In genomic region chr11:98155696-98156095, GRCh38 we compare ENCODE assay signal across 22 cellular contexts.
"Had no signal": no experiment of that assay in that cellular context is flagged by ENCODE, and none has a peak within 500 bp of the region (broad histone marks: within the 10 kb centered on the region; RNA-seq: fewer than 3 reads in every experiment).

No MANE protein-coding gene starts in this region.

- ATAC-seq: activated CD8-positive, alpha-beta T cell treated with anti-CD3 and anti-CD28 coated beads, Interleukin-2, amount 10 ng/mL, durations not matched to agents 7 days and 5 days; activated naive CD4-positive, alpha-beta T cell treated with anti-CD3 and anti-CD28 coated beads, Interleukin-2, amount 50 U/mL, for 72 hours; gastroesophageal sphincter; left ventricle myocardium superior; natural killer cell treated with Interleukin-12 subunit alpha and Interleukin-12 subunit beta and Interleukin-15 and Interleukin-18, amount 100 ng/mL, for 72 hours; pancreas; right cardiac atrium had no signal

- H3K4me3 ChIP-seq: ascending aorta, coronary artery, esophagus muscularis mucosa, gastroesophageal sphincter, pancreas, thoracic aorta had no signal

- H3K4me1 ChIP-seq: ascending aorta, esophagus muscularis mucosa, gastroesophageal sphincter, pancreas had no signal

- H3K36me3 ChIP-seq: ascending aorta, esophagus muscularis mucosa, gastroesophageal sphincter, neutrophil, pancreas, thoracic aorta, WERI-Rb-1 had no signal

- H3K27me3 ChIP-seq: ascending aorta, esophagus muscularis mucosa, gastroesophageal sphincter, neutrophil, pancreas had no signal

- H3K9me3 ChIP-seq: ascending aorta, esophagus muscularis mucosa, neutrophil, pancreas, thoracic aorta had no signal

- H3K27ac ChIP-seq: ascending aorta, coronary artery, esophagus muscularis mucosa, gastroesophageal sphincter, neutrophil, pancreas, thoracic aorta, WERI-Rb-1 had no signal

- DNase-seq: activated CD4-positive, alpha-beta T cell treated with anti-CD3 and anti-CD28 coated beads, Interleukin-2, amount 10 ng/mL, durations not matched to agents 7 days and 5 days; activated CD4-positive, CD25-positive, alpha-beta regulatory T cell treated with anti-CD3 and anti-CD28 coated beads, Interleukin-2, amount 50 U/mL, for 72 hours; activated CD8-positive, alpha-beta T cell treated with anti-CD3 and anti-CD28 coated beads, Interleukin-2, amount 10 ng/mL, durations not matched to agents 7 days and 5 days; activated gamma-delta T cell; head of caudate nucleus; hypothalamus; left ventricle myocardium superior; mammary epithelial cell; midbrain; pancreas; right cardiac atrium; stimulated activated CD4-positive, alpha-beta T cell treated with anti-CD3 and anti-CD28 coated beads, Interleukin-4, amount 100 ng/mL, for 24 hours; stimulated activated naive CD4-positive, alpha-beta T cell treated with Interleukin-2 at 50 U/mL for 16 hours; WERI-Rb-1 had no signal
